Comparison of ENCODE assay signal across 28 cellular contexts in genomic region chr2:134782107-134782506, GRCh38. TPM values are rescaled to one million over a fixed set of nuclear protein-coding genes. Genes with fewer than 3 reads are reported as not detected.
"Had no signal": no experiment of that assay in that cellular context is flagged by ENCODE, and none has a peak within 500 bp of the region (broad histone marks: within the 10 kb centered on the region; RNA-seq: fewer than 3 reads in every experiment).

No MANE protein-coding gene starts in this region.

- DNase-seq: colonic mucosa; cortex of kidney; effector CD8-positive, alpha-beta T cell; effector memory CD8-positive, alpha-beta T cell; esophagus squamous epithelium; foreskin melanocyte; gastrocnemius medialis; glutamatergic neuron; heart right ventricle; islet precursor cell; kidney; kidney glomerular epithelial cell; left colon; left lung; left ventricle myocardium superior; lower lobe of right lung; mesendoderm had no signal

- H3K9me3 ChIP-seq: colonic mucosa, esophagus squamous epithelium, gastrocnemius medialis, left lung, lower lobe of right lung, mucosa of descending colon had no signal

- H3K27ac ChIP-seq: colonic mucosa, epithelial cell of prostate, esophagus squamous epithelium, gastrocnemius medialis, heart right ventricle, left lung, lower lobe of right lung had no signal

- H3K27me3 ChIP-seq: colonic mucosa, esophagus squamous epithelium, gastrocnemius medialis, heart right ventricle, left lung had no signal

- H3K36me3 ChIP-seq: colonic mucosa, esophagus squamous epithelium, gastrocnemius medialis, heart right ventricle, left lung, lower lobe of right lung had no signal

- H3K4me3 ChIP-seq: colonic mucosa, esophagus squamous epithelium, gastrocnemius medialis, heart right ventricle, left lung, lower lobe of right lung, mucosa of descending colon had no signal

- ATAC-seq: effector memory CD8-positive, alpha-beta T cell; gastrocnemius medialis; left lung; mucosa of descending colon had no signal

RNA-seq across cellular contexts. Expression of gene ACMSD, which starts 56.3 kb away (rescaled TPM):
- total RNA-seq: chondrocyte, colonic mucosa, dermis microvascular lymphatic vessel endothelial cell, endodermal cell, esophagus mucosa, esophagus squamous epithelium, glomerular endothelial cell, heart right ventricle, left colon, left lung, left ventricle myocardium superior, lower leg skin, lower lobe of right lung, lung microvascular endothelial cell, mesothelial cell of epicardium, mucosa of descending colon, myocyte had no signal
